8 cellular contexts compared by ENCODE assay signal in the genomic region with DNA sequence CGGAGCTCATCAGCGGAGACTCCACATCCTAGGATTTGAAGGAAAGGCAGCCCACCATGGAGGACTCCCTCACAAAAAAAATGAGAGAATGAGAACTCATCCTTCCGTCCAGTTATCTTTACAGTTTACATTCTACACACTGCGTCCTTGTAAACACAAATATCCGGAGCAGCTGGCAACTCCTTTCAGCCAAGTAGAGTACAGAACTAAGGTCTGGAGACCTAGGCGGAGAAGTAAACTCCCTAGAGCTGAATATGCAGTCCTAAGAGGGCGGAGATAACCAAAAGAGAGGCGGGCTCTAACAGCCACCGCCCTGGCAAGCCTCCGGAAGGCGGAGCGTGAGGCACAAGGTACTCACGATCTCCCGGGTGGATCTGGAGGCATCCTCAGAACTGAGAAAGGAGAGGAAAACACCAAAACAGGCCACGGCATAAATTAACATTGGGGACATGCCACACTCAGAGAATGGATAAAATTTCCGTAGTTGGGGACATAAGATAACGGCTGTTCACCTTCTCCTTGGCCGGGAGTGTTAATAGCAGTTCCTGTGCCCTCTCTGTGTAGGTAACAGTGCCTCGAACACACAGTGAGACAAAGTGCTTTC. TPM values are rescaled to one million over a fixed set of nuclear protein-coding genes. Genes with fewer than 3 reads are reported as not detected.
DNase-seq lines count a peak whose midpoint lies in the region; ATAC-seq and TF ChIP-seq lines count a peak whose summit lies in the region.

No MANE protein-coding gene starts in this region.

- ATAC-seq in GM21390 (IDR thresholded peaks at IDR 0.05; ENCODE audit: unreplicated experiment) (no peak), HG02870 (IDR thresholded peaks at IDR 0.05; ENCODE audit: unreplicated experiment) (no peak)

- H3K27ac ChIP-seq in sigmoid colon = peak overlapping the region; percentile 94 to 100 (median 99)

- WGBS in sigmoid colon, 2 donors = 0 to 1% methylated on average over 19 of the region's 19 CpGs

- TF ChIP-seq EP300 in sigmoid colon (IDR thresholded peaks at IDR 0.05) = no peak

- TF ChIP-seq CTCF in GM12864 (IDR thresholded peaks at IDR 0.05; ENCODE audit: low read depth, low read length, missing control alignments) = no peak
- TF ChIP-seq CTCF in astrocyte of the cerebellum (IDR thresholded peaks at IDR 0.05; ENCODE audit: low read depth, low read length, missing control alignments) = no peak
- TF ChIP-seq CTCF in sigmoid colon (IDR thresholded peaks at IDR 0.05) = no peak

- intact Hi-C loops in sigmoid colon (cut with DNase I) = loop anchor here (5.0 to 10.0 kb wide), 5 partner anchors 125 to 1458 kb away; partner anchors contain the start of genes C15orf39, IMP3, PML and PTPN9

- peak; percentile 11 to 45 for TF ChIP-seq POLR2A in sigmoid colon (IDR thresholded peaks at IDR 0.05)

- no peak for DNase-seq in GM12864 (ENCODE audit: low read depth)
- peak; percentile 60 for DNase-seq in NCI-H2029 (lab: John Stamatoyannopoulos, UW)
- DNase-seq in T1000 (lab: John Stamatoyannopoulos, UW) = peak; percentile 18
- peak; percentile 60 for DNase-seq in astrocyte of the cerebellum (ENCODE audit: low read depth)
- peak in 47 of 51 donors; percentile 4 to 85 (median 56) for DNase-seq in hypothalamus (lab: John Stamatoyannopoulos, UW)
- peak; percentile 95 for DNase-seq in sigmoid colon

- peaks cover 0 to 4% (median 0%) of the 10 kb centered on the region in 4 donors for H3K36me3 ChIP-seq in sigmoid colon

- H3K4me1 ChIP-seq in sigmoid colon = peaks cover 0 to 46% (median 34%) of the 10 kb centered on the region in 4 donors

- peak overlapping the region; percentile 64 for H3K4me3 ChIP-seq in GM12864 (ENCODE audit: low read depth, low read length)
- H3K4me3 ChIP-seq in astrocyte of the cerebellum (ENCODE audit: low read depth, low read length) = peak overlapping the region; percentile 93
- peak overlapping the region; percentile 39 to 88 (median 56) for H3K4me3 ChIP-seq in sigmoid colon

- H3K27me3 ChIP-seq in sigmoid colon = no peaks in the 10 kb centered on the region

- H3K9me3 ChIP-seq in sigmoid colon = no peaks in the 10 kb centered on the region

- in situ Hi-C loops in astrocyte of the cerebellum (cut with HindIII; ENCODE audit: low sequenced_read_pairs) = loop anchor here (25.0 kb wide), 1 partner anchor 185 kb away; the partner anchor contains the start of genes IMP3, SNUPN and SNX33

RNA-seq across cellular contexts. Expression of gene SIN3A, which starts 1.0 kb away (rescaled TPM):
- total RNA-seq in sigmoid colon = 10 to 100 TPM; 34.6 to 41.8 (median 39.3) TPM
- 10 to 100 TPM in 1 of 3 donors, 1 to 10 TPM in 2; 7.9 to 24.2 (median 9.0) TPM for polyA plus RNA-seq in sigmoid colon
